In genomic region chrX:69501433-69501832, GRCh38 we compare ENCODE assay signal across 13 cellular contexts. TPM values are rescaled to one million over a fixed set of nuclear protein-coding genes. Genes with fewer than 3 reads are reported as not detected.
DNase-seq lines count a peak whose midpoint lies in the region; ATAC-seq and TF ChIP-seq lines count a peak whose summit lies in the region.
"Had no signal": no experiment of that assay in that cellular context is flagged by ENCODE, and none has a peak within 500 bp of the region (broad histone marks: within the 10 kb centered on the region; RNA-seq: fewer than 3 reads in every experiment).

No MANE protein-coding gene starts in this region.

- no peak for ATAC-seq in body of pancreas
- ATAC-seq in lung (ENCODE audit: insufficient read depth, low FRiP score), result no peak
- ATAC-seq in HG02678 (IDR thresholded peaks at IDR 0.05; ENCODE audit: unreplicated experiment), result no peak
- ATAC-seq: activated naive CD8-positive, alpha-beta T cell treated with anti-CD3 and anti-CD28 coated beads, Interleukin-2, amount 50 U/mL, for 24 hours had no signal

- H3K9me3 ChIP-seq in body of pancreas, result no peaks in the 10 kb centered on the region
- peaks cover 0 to 4% of the 10 kb centered on the region in 2 donors for H3K9me3 ChIP-seq in lung (ENCODE audit: control insufficient read depth in 2 of 2, insufficient read depth in 1 of 2, low read length in 1 of 2)

- TF ChIP-seq POLR2A in body of pancreas (IDR thresholded peaks at IDR 0.05), result no peak

- H3K4me3 ChIP-seq in Jurkat, Clone E6-1 (ENCODE audit: low read length), result no peak overlapping the region
- H3K4me3 ChIP-seq in body of pancreas (no peak overlapping the region), lung (no peak overlapping the region), foreskin fibroblast (ENCODE audit: low read depth in 1 of 2, low read length in 2 of 2) (no peak overlapping the region)
- H3K4me3 ChIP-seq: PC-9 had no signal

- H3K27me3 ChIP-seq in body of pancreas, result no peaks in the 10 kb centered on the region
- no peaks in the 10 kb centered on the region for H3K27me3 ChIP-seq in lung (ENCODE audit: control insufficient read depth, insufficient read depth)

- no peak overlapping the region for H3K27ac ChIP-seq in body of pancreas
- no peak overlapping the region for H3K27ac ChIP-seq in lung (ENCODE audit: low read depth in 1 of 2, low read length in 1 of 2)
- H3K27ac ChIP-seq: PC-9 had no signal

- intact Hi-C loops in body of pancreas (cut with DNase I), result no loop called here

- peaks cover 9% of the 10 kb centered on the region for H3K4me1 ChIP-seq in body of pancreas
- no peaks in the 10 kb centered on the region for H3K4me1 ChIP-seq in lung (ENCODE audit: control insufficient read depth in 2 of 2, insufficient read depth in 2 of 2, low read length in 2 of 2)

- no peaks in the 10 kb centered on the region for H3K36me3 ChIP-seq in body of pancreas (replicated peaks in 1 of 2; ENCODE audit: insufficient read depth in 1 of 2, low read depth in 2 of 2)
- H3K36me3 ChIP-seq in lung (ENCODE audit: control insufficient read depth in 2 of 2, insufficient read depth in 2 of 2, low read length in 2 of 2), result no peaks in the 10 kb centered on the region

- DNase-seq in DMS153 treated with DMSO at 0.1 percent for 48 hours (lab: John Stamatoyannopoulos, UW; ENCODE audit: unreplicated experiment) (peak; percentile 2), body of pancreas (peak; percentile 34 to 68 (median 66)), lung (ENCODE audit: low spot score) (peak; percentile 21), HCEC 1CT (no peak), foreskin fibroblast (no peak)
- peak; percentile 35 for DNase-seq in Jurkat, Clone E6-1 (ENCODE audit: low read depth, low spot score)
- DNase-seq: activated naive CD8-positive, alpha-beta T cell treated with anti-CD3 and anti-CD28 coated beads, Interleukin-2, amount 50 U/mL, for 24 hours; mesenchymal stem cell; PC-9 had no signal

- 11 to 14% methylated on average over 3 of the region's 3 CpGs for WGBS in body of pancreas, 2 donors
- WGBS in lung, 2 donors, result 42 to 66% methylated on average over 3 of the region's 3 CpGs

- TF ChIP-seq CTCF in body of pancreas (IDR thresholded peaks at IDR 0.05), result no peak
- no peak for TF ChIP-seq CTCF in lung (IDR thresholded peaks at IDR 0.05; ENCODE audit: control extremely low read depth, extremely low read depth)
- no peak for TF ChIP-seq CTCF in foreskin fibroblast (IDR thresholded peaks at IDR 0.05; ENCODE audit: low read depth, low read length)

RNA-seq across cellular contexts. Expression of gene NALF2, which starts 2.7 kb away (rescaled TPM):
- not detected for polyA plus RNA-seq in Jurkat, Clone E6-1 (2012; ENCODE audit: insufficient read depth, insufficient read length)
- total RNA-seq in body of pancreas (1 to 10 TPM in 1 of 2 donors, under 1 TPM in 1; 0.66 to 1.0 TPM), lung (under 1 TPM; 0.11 to 0.43 TPM)
- polyA plus RNA-seq in lung, result under 1 TPM; 0.12 to 0.33 TPM
- total RNA-seq: glomerular endothelial cell, PC-9, pulmonary artery endothelial cell, subcutaneous adipose tissue had no signal

Comparison
In these comparisons a context has a peak if more than half of its experiments do, and no peak if none do; other contexts are left out.
1. DNase-seq: peak in DMS153 treated with DMSO at 0.1 percent for 48 hours (single experiment), Jurkat, Clone E6-1 (single experiment), body of pancreas (4 of 4) and lung (single experiment); none in HCEC 1CT (single experiment) and foreskin fibroblast (0 of 2).